Comparison of ENCODE assay signal across 15 cellular contexts in genomic region chr1:222241410-222241809, GRCh38.
"Had no signal": no experiment of that assay in that cellular context is flagged by ENCODE, and none has a peak within 500 bp of the region (broad histone marks: within the 10 kb centered on the region; RNA-seq: fewer than 3 reads in every experiment).

No MANE protein-coding gene starts in this region.

- H3K9me3 ChIP-seq: colonic mucosa, gastrocnemius medialis, heart right ventricle, mucosa of descending colon, neutrophil, tibial artery had no signal

- DNase-seq: activated CD4-positive, alpha-beta T cell treated with anti-CD3 and anti-CD28 coated beads, Interleukin-2, amount 10 ng/mL, durations not matched to agents 24 days and 14 days; activated CD8-positive, alpha-beta memory T cell treated with anti-CD3 and anti-CD28 coated beads for 24 hours; activated naive CD4-positive, alpha-beta T cell treated with anti-CD3 and anti-CD28 coated beads for 36 hours; colonic mucosa; gastrocnemius medialis; heart right ventricle; mammary epithelial cell; mucosa of descending colon; naive thymus-derived CD8-positive, alpha-beta T cell; posterior cingulate gyrus; right cardiac atrium; small intestine; tibial artery had no signal

- H3K36me3 ChIP-seq: colonic mucosa, gastrocnemius medialis, heart right ventricle, neutrophil, tibial artery had no signal

- H3K27me3 ChIP-seq: colonic mucosa, gastrocnemius medialis, heart right ventricle, neutrophil, tibial artery had no signal

- H3K27ac ChIP-seq: colonic mucosa, gastrocnemius medialis, heart right ventricle, neutrophil, tibial artery had no signal

- H3K4me1 ChIP-seq: colonic mucosa, gastrocnemius medialis, heart right ventricle, tibial artery had no signal

- ATAC-seq: activated T-helper 17 cell treated with anti-CD3 and anti-CD28 coated beads, Interleukin-2, amount 50 U/mL, for 72 hours; gastrocnemius medialis; heart right ventricle; mucosa of descending colon; naive thymus-derived CD8-positive, alpha-beta T cell; right cardiac atrium had no signal

- H3K4me3 ChIP-seq: colonic mucosa, gastrocnemius medialis, heart right ventricle, mucosa of descending colon, tibial artery had no signal
